17 cellular contexts compared by ENCODE assay signal in genomic region chr6:169583867-169584541, GRCh38.
A peak's percentile ranks its signal among the peaks of the same experiment; 100 is the strongest.
DNase-seq lines count a peak whose midpoint lies in the region; ATAC-seq, FAIRE-seq and TF ChIP-seq lines count a peak whose summit lies in the region.
"Had no signal": no experiment of that assay in that cellular context is flagged by ENCODE, and none has a peak within 500 bp of the region (broad histone marks: within the 10 kb centered on the region; RNA-seq: fewer than 3 reads in every experiment).

No MANE protein-coding gene starts in this region.

- no peaks in the 10 kb centered on the region for H3K79me2 ChIP-seq in DND-41 (ENCODE audit: insufficient read depth, low read length)
- no peaks in the 10 kb centered on the region for H3K79me2 ChIP-seq in OCI-LY3 (ENCODE audit: low read length)

- WGBS in mesenchymal stem cell = 83% methylated on average over 5 of the region's 6 CpGs

- no peak overlapping the region for H2BK12ac ChIP-seq in mesenchymal stem cell (ENCODE audit: low read length in 2 of 2)

- H3K14ac ChIP-seq in mesenchymal stem cell (ENCODE audit: low read length in 2 of 2) = no peak overlapping the region

- no peak overlapping the region for H2BK5ac ChIP-seq in mesenchymal stem cell (ENCODE audit: low read depth, low read length, poor library complexity, severe bottlenecking)

- H3K79me1 ChIP-seq in mesenchymal stem cell (replicated peaks; ENCODE audit: low read length, poor library complexity, severe bottlenecking) = no peaks in the 10 kb centered on the region

- no peak overlapping the region for H3K4ac ChIP-seq in mesenchymal stem cell (ENCODE audit: low read depth in 1 of 2, low read length in 2 of 2)

- peak overlapping the region; percentile 23 for H4K8ac ChIP-seq in mesenchymal stem cell (ENCODE audit: low read length)

- H2AFZ ChIP-seq in DND-41 (ENCODE audit: low read depth, low read length) (no peak overlapping the region), OCI-LY3 (ENCODE audit: low read depth, low read length) (no peak overlapping the region), mesenchymal stem cell (ENCODE audit: low read depth, low read length) (no peak overlapping the region)

- ATAC-seq in DND-41 (ENCODE audit: insufficient read depth, low read depth) (peak; percentile 97), GM21360 (IDR thresholded peaks at IDR 0.05; ENCODE audit: unreplicated experiment) (peak; percentile 46), HG03280 (IDR thresholded peaks at IDR 0.05; ENCODE audit: unreplicated experiment) (no peak)
- ATAC-seq: heart left ventricle had no signal

- DNase-seq in DND-41 (peak; percentile 32), mesenchymal stem cell (no peak), MG63 (no peak), frontal cortex (ENCODE audit: low spot score in 2 of 2) (no peak), NCI-H1436 treated with DMSO at 0.1 percent for 48 hours (lab: John Stamatoyannopoulos, UW) (no peak)
- DNase-seq: activated CD8-positive, alpha-beta memory T cell treated with anti-CD3 and anti-CD28 coated beads, Interleukin-2, amount 50 U/mL, for 4 hours; BE2C; heart left ventricle; kidney glomerular epithelial cell; NK-92 treated with Interleukin-12 subunit alpha and Interleukin-12 subunit beta, amount 100 ng/mL, for 24 hours; SIG-M5 had no signal

- H3K9me3 ChIP-seq in DND-41 (ENCODE audit: insufficient read depth, low read length, severe bottlenecking) (no peaks in the 10 kb centered on the region), OCI-LY3 (ENCODE audit: insufficient read depth, low read length) (no peaks in the 10 kb centered on the region), mesenchymal stem cell (ENCODE audit: control insufficient read depth, low read length) (peaks cover 11% of the 10 kb centered on the region), MG63 (peaks cover 3% of the 10 kb centered on the region; the same call in 1 of the 2 replicates)
- H3K9me3 ChIP-seq: BE2C had no signal

- TF ChIP-seq CTCF in DND-41 (IDR thresholded peaks at IDR 0.05; ENCODE audit: borderline replicate concordance, extremely low read depth, low read length, poor library complexity, severe bottlenecking) = no peak
- TF ChIP-seq CTCF in OCI-LY3 (IDR thresholded peaks at IDR 0.05; ENCODE audit: low read depth, low read length) = no peak

- H3K4me1 ChIP-seq in DND-41 (ENCODE audit: insufficient read depth, low read length) = peaks cover 13% of the 10 kb centered on the region
- H3K4me1 ChIP-seq in OCI-LY3 (ENCODE audit: low read length) = peaks cover 17% of the 10 kb centered on the region
- peaks cover 2% of the 10 kb centered on the region for H3K4me1 ChIP-seq in mesenchymal stem cell (ENCODE audit: control insufficient read depth, insufficient read depth, low read depth, low read length)
- H3K4me1 ChIP-seq: BE2C, heart left ventricle had no signal

- H3K18ac ChIP-seq in mesenchymal stem cell (ENCODE audit: low read depth in 1 of 2, low read length in 2 of 2) = no peak overlapping the region

- H3K9ac ChIP-seq in DND-41 (ENCODE audit: low read depth, low read length) = no peak overlapping the region
- no peak overlapping the region for H3K9ac ChIP-seq in OCI-LY3 (ENCODE audit: low read length)
- H3K9ac ChIP-seq in mesenchymal stem cell (ENCODE audit: low read length) = no peak overlapping the region

- H2BK120ac ChIP-seq in mesenchymal stem cell (ENCODE audit: low read depth, low read length) = no peak overlapping the region

- H4K20me1 ChIP-seq in DND-41 (ENCODE audit: insufficient read depth, low read length) = no peaks in the 10 kb centered on the region
- H4K20me1 ChIP-seq in OCI-LY3 (ENCODE audit: insufficient read depth, low read length) = no peaks in the 10 kb centered on the region

- no peaks in the 10 kb centered on the region for H3K27me3 ChIP-seq in DND-41 (ENCODE audit: insufficient read depth, low read length, poor library complexity)
- H3K27me3 ChIP-seq in OCI-LY3 (ENCODE audit: low read depth, low read length) = no peaks in the 10 kb centered on the region
- H3K27me3 ChIP-seq in mesenchymal stem cell (ENCODE audit: control insufficient read depth in 1 of 2, insufficient read depth in 1 of 2, low read length in 2 of 2) = no peaks in the 10 kb centered on the region
- H3K27me3 ChIP-seq in MG63 = no peaks in the 10 kb centered on the region
- H3K27me3 ChIP-seq: BE2C, heart left ventricle had no signal

- H3K4me3 ChIP-seq in DND-41 (ENCODE audit: low read depth in 1 of 2, low read length in 2 of 2) (no peak overlapping the region), OCI-LY3 (ENCODE audit: low read length) (no peak overlapping the region), mesenchymal stem cell (ENCODE audit: insufficient read depth in 1 of 2, low read depth in 1 of 2, low read length in 2 of 2) (no peak overlapping the region), MG63 (no peak overlapping the region)
- H3K4me3 ChIP-seq: heart left ventricle had no signal

- H4K91ac ChIP-seq in mesenchymal stem cell (ENCODE audit: low read length) = no peak overlapping the region

- H3K36me3 ChIP-seq in DND-41 (ENCODE audit: insufficient read depth, low read length) (no peaks in the 10 kb centered on the region), OCI-LY3 (replicated peaks; ENCODE audit: low read depth, low read length) (no peaks in the 10 kb centered on the region), mesenchymal stem cell (ENCODE audit: control insufficient read depth in 1 of 2, insufficient read depth in 2 of 2, low read depth in 1 of 2, low read length in 2 of 2) (peaks cover 0 to 19% of the 10 kb centered on the region in 2 experiments), MG63 (peaks cover 11% of the 10 kb centered on the region)
- H3K36me3 ChIP-seq: BE2C, heart left ventricle had no signal

- H3K4me2 ChIP-seq in DND-41 (ENCODE audit: insufficient read depth, low read length) (peak overlapping the region; percentile 20; the same call in 1 of the 2 replicates), OCI-LY3 (ENCODE audit: low read length) (peak overlapping the region; percentile 36), mesenchymal stem cell (ENCODE audit: low read length, poor library complexity, severe bottlenecking) (no peak overlapping the region)

- no peak overlapping the region for H2AK5ac ChIP-seq in mesenchymal stem cell (ENCODE audit: low read length, severe bottlenecking)

- FAIRE-seq in frontal cortex (lab: Jason Lieb, UNC) = no peak
- FAIRE-seq: GM19239, H54, urothelium cell line had no signal

- H2BK15ac ChIP-seq in mesenchymal stem cell (ENCODE audit: low read depth, poor library complexity, severe bottlenecking) = no peak overlapping the region

- H3K27ac ChIP-seq in DND-41 (ENCODE audit: low read length) (0 out of 2 replicates have a peak overlapping the region, but pooled peaks have one; percentile 9), OCI-LY3 (ENCODE audit: low read length) (peak overlapping the region; percentile 30; the same call in 1 of the 2 replicates), mesenchymal stem cell (ENCODE audit: low read length, poor library complexity, severe bottlenecking) (no peak overlapping the region)
- H3K27ac ChIP-seq: heart left ventricle had no signal

- no peak overlapping the region for H3K23ac ChIP-seq in mesenchymal stem cell (ENCODE audit: low read length in 2 of 2)
